In the genomic region with DNA sequence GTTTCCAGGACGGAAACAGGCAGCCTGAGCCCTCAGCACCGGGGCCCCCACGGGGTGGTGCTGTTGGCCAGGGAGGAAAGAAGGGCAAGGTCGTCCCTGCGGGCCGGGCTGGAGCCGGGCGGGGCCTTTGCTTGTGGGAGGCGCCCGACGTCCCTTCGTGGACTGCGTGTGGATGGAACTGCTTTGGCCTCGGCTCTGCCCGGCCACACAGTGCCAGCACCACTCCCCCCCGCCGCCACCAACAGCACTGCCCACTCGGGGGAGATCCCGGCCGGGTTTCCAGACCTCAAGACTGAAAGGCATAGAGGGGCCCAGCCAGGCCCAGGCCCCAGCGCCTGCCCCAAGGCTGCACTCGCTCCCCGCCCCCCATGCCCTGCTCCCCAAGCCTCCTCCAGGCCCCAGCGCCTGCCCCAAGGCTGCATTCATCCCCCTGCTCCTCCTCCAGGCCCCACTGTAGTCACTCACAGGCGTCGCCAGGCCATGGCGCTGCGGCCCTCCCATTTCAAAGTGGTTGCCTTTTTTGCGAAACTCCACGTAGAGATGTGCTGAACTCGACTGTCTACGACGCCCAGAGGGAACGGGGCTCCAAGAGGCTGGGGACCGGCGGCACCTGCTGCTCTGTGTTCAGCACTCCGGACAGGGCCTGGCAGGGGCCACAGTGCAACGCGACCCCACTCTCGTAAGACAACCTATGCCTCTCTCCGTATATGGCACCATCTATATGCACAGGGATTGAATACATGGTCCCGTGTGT, we compare ENCODE assay signal across 9 cellular contexts. TPM values are rescaled to one million over a fixed set of nuclear protein-coding genes. Genes with fewer than 3 reads are reported as not detected.
A peak's percentile ranks its signal among the peaks of the same experiment; 100 is the strongest.
DNase-seq lines count a peak whose midpoint lies in the region; ATAC-seq and TF ChIP-seq lines count a peak whose summit lies in the region.
"Had no signal": no experiment of that assay in that cellular context is flagged by ENCODE, and none has a peak within 500 bp of the region (broad histone marks: within the 10 kb centered on the region; RNA-seq: fewer than 3 reads in every experiment).

No MANE protein-coding gene starts in this region.

- intact Hi-C loops in natural killer cell (cut with micrococcal nuclease), result loop anchor here (1.0 kb wide), 1 partner anchor 275 kb away; no protein-coding TSS in a partner anchor

- no peak overlapping the region; the same call in 1 of the 2 replicates for H3K4me3 Mint-ChIP-seq in HFFc6
- no peak overlapping the region for H3K4me3 Mint-ChIP-seq in natural killer cell
- H3K4me3 Mint-ChIP-seq: activated naive CD8-positive, alpha-beta T cell had no signal

- peaks cover 14% of the 10 kb centered on the region for H3K27me3 Mint-ChIP-seq in HFFc6 (ENCODE audit: insufficient read depth)
- H3K27me3 Mint-ChIP-seq in natural killer cell (ENCODE audit: low read depth in 2 of 2), result no peaks in the 10 kb centered on the region
- H3K27me3 Mint-ChIP-seq: activated naive CD8-positive, alpha-beta T cell had no signal

- peak; percentile 82 for TF ChIP-seq CTCF in HFFc6 (IDR thresholded peaks at IDR 0.05)
- TF ChIP-seq CTCF in natural killer cell (IDR thresholded peaks at IDR 0.05), result peak; percentile 23

- H3K4me1 Mint-ChIP-seq in HFFc6 (ENCODE audit: low read depth) (peaks cover 27% of the 10 kb centered on the region), natural killer cell (peaks cover 10 to 53% of the 10 kb centered on the region in 2 donors)

- H3K27ac Mint-ChIP-seq in HFFc6, result peak overlapping the region; percentile 21
- H3K27ac Mint-ChIP-seq in natural killer cell, result no peak overlapping the region
- H3K27ac Mint-ChIP-seq: activated naive CD8-positive, alpha-beta T cell had no signal

- H3K9me3 Mint-ChIP-seq in HFFc6 (no peaks in the 10 kb centered on the region), natural killer cell (no peaks in the 10 kb centered on the region)

- in situ Hi-C loops in G401 (cut with HindIII; ENCODE audit: low sequenced_read_pairs), result no loop called here

- H3K36me3 Mint-ChIP-seq in HFFc6 (ENCODE audit: low read depth) (peaks cover 18% of the 10 kb centered on the region), natural killer cell (peaks cover 8% of the 10 kb centered on the region)

- ATAC-seq in natural killer cell, result peak in 2 of 3 donors; percentile 73 to 80

- peak; percentile 32 for DNase-seq in G401 (ENCODE audit: low spot score)
- peak; percentile 59 for DNase-seq in HFFc6
- peak; percentile 66 to 94 for DNase-seq in NCI-H526 (lab: John Stamatoyannopoulos, UW)
- DNase-seq in activated CD8-positive, alpha-beta memory T cell treated with anti-CD3 and anti-CD28 coated beads, Interleukin-2, amount 50 U/mL, for 48 hours, result peak; percentile 72
- peak; percentile 68 for DNase-seq in fibroblast of peridontal ligament (ENCODE audit: extremely low read depth)
- peak; percentile 30 for DNase-seq in natural killer cell
- peak; percentile 50 for DNase-seq in stromal cell of bone marrow (ENCODE audit: low read depth)
- no peak for DNase-seq in NCI-H2029 treated with DMSO at 0.1 percent for 48 hours (lab: John Stamatoyannopoulos, UW)

RNA-seq across cellular contexts. Expression of a gene that starts 22.5 kb away (rescaled TPM):
- total RNA-seq in G401 (2014; rRNA removed; shearing (Covaris generic)), result not detected in 2 replicates
- total RNA-seq in HFFc6 (2021; fragmentation: NEBNext Ultra II Directional; extraction: Animal tissue kit (Norgen Biotek cat#: 25700)), result 1 to 10 TPM; 1.4 to 2.5 (median 2.0) TPM
- total RNA-seq in natural killer cell, result 10 to 100 TPM; 21.1 to 23.9 (median 23.5) TPM

Comparison
In these comparisons a context has a peak if more than half of its experiments do, and no peak if none do; other contexts are left out.
1. RNA of a gene that starts 22.5 kb away (total RNA-seq): 21.1 to 23.9 TPM in natural killer cell; 1.4 to 2.5 TPM in HFFc6 and not detected in G401; every median in the first group is over 4 times any median in the second.